Comparison of ENCODE assay signal across 8 cellular contexts in genomic region chr18:63317982-63318881, GRCh38.
DNase-seq lines count a peak whose midpoint lies in the region; ATAC-seq lines count a peak whose summit lies in the region.

No MANE protein-coding gene starts in this region.

- peak; percentile 45 for ATAC-seq in GM18498 (IDR thresholded peaks at IDR 0.05; ENCODE audit: unreplicated experiment)
- peak; percentile 46 for ATAC-seq in HG02642 (IDR thresholded peaks at IDR 0.05; ENCODE audit: poor library complexity, unreplicated experiment)

- peak; percentile 90 for DNase-seq in NCI-H2107 (lab: John Stamatoyannopoulos, UW)
- peak; percentile 55 to 74 for DNase-seq in activated CD4-positive, alpha-beta T cell treated with anti-CD3 and anti-CD28 coated beads, Interleukin-2, amount 50 U/mL, for 24 hours (ENCODE audit: low read depth in 1 of 2, low spot score in 1 of 2)
- peak; percentile 79 for DNase-seq in ecto neural progenitor cell (ENCODE audit: low spot score)
- peak; percentile 72 for DNase-seq in midbrain (lab: John Stamatoyannopoulos, UW)
- DNase-seq in stimulated activated CD8-positive, alpha-beta memory T cell treated with anti-CD3 and anti-CD28 coated beads, Interleukin-2, amount 100 ng/mL, for 48 hours (ENCODE audit: low read depth in 2 of 2) = peak; percentile 69 to 78
- DNase-seq in hepatic stellate cell (ENCODE audit: low spot score) = no peak
